8 cellular contexts compared by ENCODE assay signal in genomic region chr2:44120428-44120827, GRCh38. TPM values are rescaled to one million over a fixed set of nuclear protein-coding genes. Genes with fewer than 3 reads are reported as not detected.
A peak's percentile ranks its signal among the peaks of the same experiment; 100 is the strongest.
DNase-seq lines count a peak whose midpoint lies in the region; ATAC-seq, FAIRE-seq and TF ChIP-seq lines count a peak whose summit lies in the region.

No MANE protein-coding gene starts in this region.

- H3K4me3 Mint-ChIP-seq in T-cell = no peak overlapping the region

- no peaks in the 10 kb centered on the region for H4K20me1 ChIP-seq in endothelial cell of umbilical vein (replicated peaks; ENCODE audit: control insufficient read depth, extremely low read depth, insufficient read depth, low read length)

- dilution Hi-C loops in endothelial cell of umbilical vein (cut with MboI; ENCODE audit: extremely low pct_ligation_motif_present, low sequenced_read_pairs) = no loop called here

- no peaks in the 10 kb centered on the region for H3K9me3 Mint-ChIP-seq in T-cell

- intact Hi-C loops in endothelial cell of umbilical vein (cut with micrococcal nuclease) = no loop called here

- no peaks in the 10 kb centered on the region for H3K9me3 ChIP-seq in endothelial cell of umbilical vein (replicated peaks; ENCODE audit: control insufficient read depth, insufficient read depth, low read length)

- H3K9me1 ChIP-seq in endothelial cell of umbilical vein (replicated peaks; ENCODE audit: control insufficient read depth, extremely low read depth, insufficient read depth, low read length) = no peaks in the 10 kb centered on the region

- H3K27ac Mint-ChIP-seq in T-cell = no peak overlapping the region

- CTCF ChIA-PET in T-cell (lab: Charles Lee) = no interaction called here
- CTCF ChIA-PET in endothelial cell of umbilical vein (lab: Charles Lee) = interaction anchor here (0.6 kb wide), 1 partner anchor 134 kb away, joined by 3 read pairs; no protein-coding TSS in a partner anchor

- TF ChIP-seq CTCF in endothelial cell of umbilical vein (IDR thresholded peaks at IDR 0.05; ENCODE audit: extremely low read depth in 1 of 2, insufficient read depth in 1 of 2, low read depth in 1 of 2, low read length in 2 of 2) = no peak

- H3K36me3 Mint-ChIP-seq in T-cell = no peaks in the 10 kb centered on the region

- no peaks in the 10 kb centered on the region for H3K79me2 ChIP-seq in endothelial cell of umbilical vein (ENCODE audit: control insufficient read depth, insufficient read depth, low read length)

- H3K4me1 ChIP-seq in endothelial cell of umbilical vein (ENCODE audit: control insufficient read depth, extremely low read depth, insufficient read depth, low read length) = no peaks in the 10 kb centered on the region

- DNase-seq in stimulated activated CD8-positive, alpha-beta memory T cell treated with anti-CD3 and anti-CD28 coated beads, Interleukin-7, amount 100 ng/mL, for 4 hours (ENCODE audit: low read depth in 2 of 2) = peak; percentile 4 to 6
- no peak for DNase-seq in stimulated activated CD8-positive, alpha-beta memory T cell treated with anti-CD3 and anti-CD28 coated beads, Interleukin-4, amount 100 ng/mL, for 48 hours
- DNase-seq in T-cell (peak in 4 of 34 experiments; percentile 4 to 13 (median 8)), endothelial cell of umbilical vein (ENCODE audit: low read depth, low spot score) (no peak), NCI-H2029 treated with DMSO at 0.1 percent for 48 hours (lab: John Stamatoyannopoulos, UW) (no peak), GM12891 (ENCODE audit: insufficient read length, low spot score) (no peak), GM12892 (ENCODE audit: insufficient read length) (no peak)

- H3K27me3 Mint-ChIP-seq in T-cell = no peaks in the 10 kb centered on the region

- no peak overlapping the region for H3K9ac ChIP-seq in endothelial cell of umbilical vein (replicated peaks; ENCODE audit: extremely low read depth, insufficient read depth, low read length)

- peaks cover 0 to 4% of the 10 kb centered on the region in 2 experiments for H3K27me3 ChIP-seq in endothelial cell of umbilical vein (ENCODE audit: control insufficient read depth in 2 of 2, insufficient read depth in 2 of 2, low read length in 2 of 2)

- no peak overlapping the region for H2AFZ ChIP-seq in endothelial cell of umbilical vein (ENCODE audit: low read depth, low read length)

- H3K27ac ChIP-seq in endothelial cell of umbilical vein (ENCODE audit: insufficient read depth, low read depth, low read length) = no peak overlapping the region

- H3K36me3 ChIP-seq in endothelial cell of umbilical vein (ENCODE audit: control insufficient read depth in 2 of 2, extremely low read depth in 1 of 2, insufficient read depth in 2 of 2, low read length in 2 of 2) = no peaks in the 10 kb centered on the region

- FAIRE-seq in endothelial cell of umbilical vein (lab: Jason Lieb, UNC) (no peak), GM12891 (lab: Jason Lieb, UNC) (no peak), GM12892 (lab: Jason Lieb, UNC) (no peak)

- peaks cover 6 to 19% (median 17%) of the 10 kb centered on the region in 3 donors for H3K4me1 Mint-ChIP-seq in T-cell

- BruUV-seq in endothelial cell of umbilical vein (replicated peaks; lab: Mats Ljungman, UMichigan) = no TSS peak

- POLR2A ChIA-PET in T-cell (lab: Charles Lee) = no interaction called here
- POLR2A ChIA-PET in endothelial cell of umbilical vein (lab: Charles Lee) = no interaction called here

- peak; percentile 78 to 91 (median 87) for ATAC-seq in T-cell (replicated peaks in 1 of 4)
- no peak for ATAC-seq in GM21723 (IDR thresholded peaks at IDR 0.05; ENCODE audit: unreplicated experiment)

- no peak overlapping the region for H3K4me2 ChIP-seq in endothelial cell of umbilical vein (ENCODE audit: insufficient read depth, low read length)

- H3K4me3 ChIP-seq in endothelial cell of umbilical vein (replicated peaks in 1 of 3; ENCODE audit: insufficient read depth in 1 of 3, low read depth in 1 of 3, low read length in 3 of 3) = no peak overlapping the region

- no peak for TF ChIP-seq POLR2A in endothelial cell of umbilical vein (IDR thresholded peaks at IDR 0.05; ENCODE audit: low read depth, low read length)
- no peak for TF ChIP-seq POLR2A in GM12891 (IDR thresholded peaks at IDR 0.05; ENCODE audit: low read depth, low read length)
- no peak for TF ChIP-seq POLR2A in GM12892 (IDR thresholded peaks at IDR 0.05; ENCODE audit: low read depth, low read length)

TF ChIP-seq in endothelial cell of umbilical vein, 7 proteins besides CTCF, POLR2A, EP300 and RAD21:
- TF ChIP-seq GATA2 (IDR thresholded peaks at IDR 0.05; ENCODE audit: insufficient read depth, insufficient read length, low read depth, low read length) (no peak), FOS (IDR thresholded peaks at IDR 0.05; ENCODE audit: borderline replicate concordance, insufficient read depth, low read length) (peak; percentile 48), EZH2 (IDR thresholded peaks at IDR 0.05; ENCODE audit: borderline replicate concordance, low read depth, low read length, severe bottlenecking) (no peak), POLR2AphosphoS5 (IDR thresholded peaks at IDR 0.05; ENCODE audit: insufficient read depth, low read depth, low read length) (no peak), MYC (IDR thresholded peaks at IDR 0.05; ENCODE audit: low read depth, low read length) (no peak)

TF ChIP-seq in GM12891, 5 proteins besides CTCF, POLR2A, EP300 and RAD21:
- no peak for TF ChIP-seq TAF1 (IDR thresholded peaks at IDR 0.05; ENCODE audit: low read depth, low read length)
- TF ChIP-seq PAX5 (IDR thresholded peaks at IDR 0.05; ENCODE audit: insufficient read depth, low read length, severe bottlenecking) = no peak

RNA-seq across cellular contexts. Expression of gene PPM1B, which starts 48.2 kb away (rescaled TPM):
- total RNA-seq in T-cell = 10 to 100 TPM; 58.9 to 78.7 (median 70.3) TPM
- 24.1 and 26.0 TPM in 2 replicates for total RNA-seq in endothelial cell of umbilical vein
- 6.7 and 8.0 TPM in 2 replicates for polyA plus RNA-seq in endothelial cell of umbilical vein
- polyA plus RNA-seq in endothelial cell of umbilical vein (2011; cell fraction: cytosol; rRNA removed) = 9.8 and 11.6 TPM in 2 replicates
- polyA plus RNA-seq in endothelial cell of umbilical vein (2011; cell fraction: nucleus; rRNA removed) = 13.0 and 18.2 TPM in 2 replicates
- 24.9 and 25.5 TPM in 2 replicates for polyA plus RNA-seq in endothelial cell of umbilical vein (2012)
- 40.6 and 46.7 TPM in 2 replicates for polyA minus RNA-seq in endothelial cell of umbilical vein
- polyA minus RNA-seq in endothelial cell of umbilical vein (2011; cell fraction: cytosol; rRNA and poly(A)+ RNA removed) = 21.5 TPM
- polyA minus RNA-seq in endothelial cell of umbilical vein (2011; cell fraction: nucleus; rRNA and poly(A)+ RNA removed) = 38.7 and 46.2 TPM in 2 replicates
- polyA plus RNA-seq in GM12891 (2012; ENCODE audit: low read depth, missing spikeins) = 18.6 TPM
- 28.0 TPM for polyA plus RNA-seq in GM12892 (2012; ENCODE audit: missing spikeins)

Comparison
In these comparisons a context has a peak if more than half of its experiments do, and no peak if none do; other contexts are left out.
1. DNase-seq: peak in stimulated activated CD8-positive, alpha-beta memory T cell treated with anti-CD3 and anti-CD28 coated beads, Interleukin-7, amount 100 ng/mL, for 4 hours (2 of 2); none in stimulated activated CD8-positive, alpha-beta memory T cell treated with anti-CD3 and anti-CD28 coated beads, Interleukin-4, amount 100 ng/mL, for 48 hours (single experiment), endothelial cell of umbilical vein (single experiment), NCI-H2029 treated with DMSO at 0.1 percent for 48 hours (single experiment), GM12891 (single experiment) and GM12892 (single experiment).